9 cellular contexts compared by ENCODE assay signal in the genomic region with DNA sequence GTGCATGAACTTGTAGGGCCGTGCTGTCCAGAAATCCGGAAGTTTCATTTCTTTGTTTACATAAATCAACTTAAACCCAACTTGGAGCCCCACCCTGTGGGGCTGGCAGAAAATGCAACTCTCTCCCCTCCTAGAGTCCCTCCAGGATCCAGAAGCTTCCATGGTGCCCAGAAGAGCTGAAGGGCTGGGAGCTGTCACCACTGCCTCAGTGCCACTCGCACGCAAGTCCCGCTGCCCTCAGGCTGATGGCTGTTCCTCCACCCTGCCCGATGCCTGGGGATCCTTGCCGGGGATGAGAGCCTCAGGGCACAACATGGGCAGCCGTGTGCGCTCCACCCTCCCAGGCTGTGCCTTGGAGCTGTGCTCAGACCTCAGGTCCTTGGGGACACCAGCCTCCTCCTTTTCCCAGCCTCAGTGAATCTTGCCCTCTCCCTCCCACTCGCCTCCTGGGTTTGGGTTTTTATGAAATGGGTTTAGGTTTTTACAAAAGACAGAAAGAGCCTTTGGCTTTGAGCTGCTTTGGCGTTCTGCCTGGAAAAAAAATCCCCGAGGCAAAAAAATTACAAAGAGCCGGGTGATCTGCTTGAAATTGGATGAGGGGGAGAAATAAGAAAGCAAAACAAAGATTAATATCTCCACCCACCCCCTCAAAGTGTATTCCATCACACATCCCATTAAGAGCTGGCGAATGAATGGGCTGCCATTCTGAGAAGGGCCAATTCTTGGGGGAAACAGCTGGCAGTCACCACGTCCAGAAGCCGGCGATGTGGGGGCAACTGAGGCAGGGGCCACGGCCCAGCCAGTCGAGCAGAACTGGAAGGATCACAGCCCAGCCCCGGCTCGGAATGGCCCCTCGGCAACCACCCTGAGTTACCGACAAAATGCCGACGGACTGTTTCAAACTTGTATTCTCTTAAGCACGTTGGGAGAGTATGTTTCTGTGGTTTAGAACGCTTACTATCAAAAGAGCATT.
DNase-seq lines count a peak whose midpoint lies in the region; ATAC-seq, FAIRE-seq and TF ChIP-seq lines count a peak whose summit lies in the region.
"Had no signal": no experiment of that assay in that cellular context is flagged by ENCODE, and none has a peak within 500 bp of the region (broad histone marks: within the 10 kb centered on the region; RNA-seq: fewer than 3 reads in every experiment).

No MANE protein-coding gene starts in this region.

- H3K27ac ChIP-seq in GM23248 (peak overlapping the region; percentile 57), VCaP (0 out of 2 replicates have a peak overlapping the region, but pooled peaks have one; percentile 15), small intestine (ENCODE audit: low read depth in 1 of 2, low read length in 1 of 2) (peak overlapping the region in 1 of 2 donors; percentile 30)

- no peak overlapping the region for H3K4me3 Mint-ChIP-seq in stimulated activated naive CD8-positive, alpha-beta T cell treated with anti-CD3 and anti-CD28 coated beads, Interleukin-15, amount 100 ng/mL, for 72 hours

- H3K4me1 ChIP-seq in GM23248 (ENCODE audit: insufficient read depth) (peaks cover 16% of the 10 kb centered on the region), small intestine (ENCODE audit: control insufficient read depth in 2 of 2, insufficient read depth in 1 of 2, low read depth in 1 of 2, low read length in 1 of 2) (no peaks in the 10 kb centered on the region)

- H3K4me2 ChIP-seq in GM23248 (ENCODE audit: unreplicated experiment), result peak overlapping the region; percentile 80

- H3K9me3 Mint-ChIP-seq in stimulated activated naive CD8-positive, alpha-beta T cell treated with anti-CD3 and anti-CD28 coated beads, Interleukin-15, amount 100 ng/mL, for 72 hours, result peaks cover 0 to 13% of the 10 kb centered on the region in 2 donors

- peak overlapping the region; percentile 88 for H2AFZ ChIP-seq in GM23248

- in situ Hi-C loops in GM23248 (cut with MboI), result no loop called here

- no peak for FAIRE-seq in small intestine (lab: Jason Lieb, UNC)

- no peaks in the 10 kb centered on the region for H3K79me2 ChIP-seq in GM23248 (ENCODE audit: insufficient read depth)

- peak; percentile 64 for ATAC-seq in Right ventricle myocardium superior (ENCODE audit: poor library complexity)
- no peak for ATAC-seq in GM19463 (IDR thresholded peaks at IDR 0.05; ENCODE audit: unreplicated experiment)
- ATAC-seq in stimulated activated naive CD8-positive, alpha-beta T cell treated with anti-CD3 and anti-CD28 coated beads, Interleukin-15, amount 100 ng/mL, for 72 hours, result no peak

- peaks cover 35% of the 10 kb centered on the region for H3K27me3 Mint-ChIP-seq in stimulated activated naive CD8-positive, alpha-beta T cell treated with anti-CD3 and anti-CD28 coated beads, Interleukin-15, amount 100 ng/mL, for 72 hours

- peak overlapping the region; percentile 73 for H3K9ac ChIP-seq in GM23248

- TF ChIP-seq CTCF in VCaP (conservative IDR thresholded peaks at IDR 0.05), result 0 out of 2 replicates have a peak, but pooled peaks have one; percentile 12

- no peak overlapping the region for H3K27ac Mint-ChIP-seq in stimulated activated naive CD8-positive, alpha-beta T cell treated with anti-CD3 and anti-CD28 coated beads, Interleukin-15, amount 100 ng/mL, for 72 hours

- no peaks in the 10 kb centered on the region for H3K4me1 Mint-ChIP-seq in stimulated activated naive CD8-positive, alpha-beta T cell treated with anti-CD3 and anti-CD28 coated beads, Interleukin-15, amount 100 ng/mL, for 72 hours

- H3K9me3 ChIP-seq in GM23248 (ENCODE audit: low read depth) (no peaks in the 10 kb centered on the region), small intestine (ENCODE audit: control insufficient read depth, low read depth) (no peaks in the 10 kb centered on the region)

- intact Hi-C loops in Right ventricle myocardium superior (cut with DNase I), result no loop called here

- peak; percentile 80 for DNase-seq in GM23248
- DNase-seq in Right ventricle myocardium superior, result no peak
- DNase-seq in skeletal muscle cell (ENCODE audit: low read depth), result peak; percentile 17
- DNase-seq in small intestine, result no peak
- no peak for DNase-seq in NCI-H2029 treated with DMSO at 0.1 percent for 48 hours (lab: John Stamatoyannopoulos, UW)
- no peak for DNase-seq in stimulated activated naive CD8-positive, alpha-beta T cell treated with anti-CD3 and anti-CD28 coated beads, Interleukin-15, amount 100 ng/mL, for 72 hours
- DNase-seq: effector CD8-positive, alpha-beta T cell had no signal

- 0 out of 2 replicates have a peak, but pooled peaks cover 3% of the 10 kb centered on the region for H3K27me3 ChIP-seq in GM23248 (replicated peaks; ENCODE audit: insufficient read depth)
- no peaks in the 10 kb centered on the region for H3K27me3 ChIP-seq in small intestine (ENCODE audit: control insufficient read depth in 2 of 2, insufficient read depth in 2 of 2, low read length in 2 of 2)

- 11 to 12% methylated on average over 27 of the region's 27 CpGs for WGBS in GM23248 (ENCODE audit: low coverage in 1 of 2, low lambda C conversion rate in 2 of 2, missing lambda C conversion rate in 2 of 2), 2 experiments
- WGBS in small intestine, 3 donors, result 60 to 83% (median 77%) methylated on average over 27 of the region's 27 CpGs

- H3F3A ChIP-seq in GM23248 (ENCODE audit: insufficient read depth), result 0 out of 2 replicates have a peak, but pooled peaks cover 7% of the 10 kb centered on the region

- H3K9me2 ChIP-seq in GM23248 (ENCODE audit: insufficient read depth), result no peaks in the 10 kb centered on the region

- H3K36me3 ChIP-seq in GM23248 (ENCODE audit: low read depth) (no peaks in the 10 kb centered on the region), small intestine (ENCODE audit: control insufficient read depth in 2 of 2, insufficient read depth in 2 of 2, low read length in 2 of 2) (no peaks in the 10 kb centered on the region)

- peak overlapping the region; percentile 67 for H3K4me3 ChIP-seq in GM23248
- H3K4me3 ChIP-seq in skeletal muscle cell (ENCODE audit: low read depth, low read length), result peak overlapping the region; percentile 2
- no peak overlapping the region for H3K4me3 ChIP-seq in small intestine (ENCODE audit: low read depth in 1 of 2, low read length in 2 of 2)

- H4K20me1 ChIP-seq in GM23248 (ENCODE audit: insufficient read depth), result no peaks in the 10 kb centered on the region

Comparison
In these comparisons a context has a peak if more than half of its experiments do, and no peak if none do; other contexts are left out.
1. DNase-seq: peak in GM23248 (single experiment) and skeletal muscle cell (single experiment); none in Right ventricle myocardium superior (single experiment), small intestine (single experiment), NCI-H2029 treated with DMSO at 0.1 percent for 48 hours (single experiment) and stimulated activated naive CD8-positive, alpha-beta T cell treated with anti-CD3 and anti-CD28 coated beads, Interleukin-15, amount 100 ng/mL, for 72 hours (0 of 2).
2. H3K4me3 ChIP-seq: peak in GM23248 (single experiment) and skeletal muscle cell (single experiment); none in small intestine (0 of 2).